Comparison of ENCODE assay signal across 1 cellular context in the genomic region with DNA sequence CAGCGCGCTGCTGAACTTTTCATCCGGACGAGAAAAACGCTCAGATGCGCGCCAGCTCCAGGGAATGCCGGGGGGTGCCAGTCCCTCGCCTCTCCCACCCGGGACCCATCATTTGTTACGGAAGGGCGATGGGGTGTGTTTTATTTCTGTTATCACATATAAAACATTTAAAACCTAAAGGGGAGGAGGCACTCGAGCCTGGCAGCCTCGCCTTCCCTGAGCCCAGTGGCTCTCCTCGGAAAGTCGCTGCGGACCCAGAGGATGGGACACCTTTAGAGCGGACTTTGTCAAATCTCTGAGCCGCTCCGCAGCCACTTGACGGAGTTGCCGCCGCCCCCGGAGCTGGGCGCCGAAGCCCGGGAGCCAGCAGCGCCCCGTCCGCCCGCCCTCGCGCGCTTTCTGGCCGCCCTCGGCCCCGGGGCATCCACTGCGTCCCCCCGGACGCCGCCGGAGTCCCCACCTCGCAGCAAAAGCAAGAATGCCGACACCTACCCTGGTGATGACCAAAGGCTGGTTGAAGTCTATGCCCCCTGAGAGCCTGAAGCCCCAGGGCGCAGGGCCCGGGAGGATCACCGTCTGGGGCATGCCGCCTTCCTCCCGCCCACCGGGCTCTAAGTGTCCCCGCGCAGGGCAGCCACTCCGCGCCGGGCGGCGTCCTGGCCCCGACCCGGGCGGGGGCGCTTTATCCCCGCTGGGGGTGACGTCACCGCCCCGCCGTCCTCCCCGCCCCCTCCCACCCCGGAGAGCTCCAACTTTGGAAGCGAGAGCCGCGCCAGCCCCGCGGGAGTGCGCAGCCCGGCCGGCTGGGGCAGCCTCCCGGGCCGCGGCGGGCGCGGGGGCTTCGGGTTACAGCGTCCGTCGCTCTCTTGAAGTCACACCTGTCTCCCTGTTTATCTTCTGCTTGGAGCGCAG.
TF ChIP-seq lines count a peak whose summit lies in the region.

A gene with protein sequence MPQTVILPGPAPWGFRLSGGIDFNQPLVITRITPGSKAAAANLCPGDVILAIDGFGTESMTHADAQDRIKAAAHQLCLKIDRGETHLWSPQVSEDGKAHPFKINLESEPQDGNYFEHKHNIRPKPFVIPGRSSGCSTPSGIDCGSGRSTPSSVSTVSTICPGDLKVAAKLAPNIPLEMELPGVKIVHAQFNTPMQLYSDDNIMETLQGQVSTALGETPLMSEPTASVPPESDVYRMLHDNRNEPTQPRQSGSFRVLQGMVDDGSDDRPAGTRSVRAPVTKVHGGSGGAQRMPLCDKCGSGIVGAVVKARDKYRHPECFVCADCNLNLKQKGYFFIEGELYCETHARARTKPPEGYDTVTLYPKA (minus strand): TSS at position 658 of the 912 bp plus-strand sequence. CDS start 73 bp downstream, at position 585.

TF ChIP-seq in GM23338, 12 proteins besides CTCF, POLR2A, EP300 and RAD21 (continued from another document):
- TF ChIP-seq ZNF114 (CRISPR knock-in tag; IDR thresholded peaks at IDR 0.05), result no peak
- TF ChIP-seq, protein P1, sequence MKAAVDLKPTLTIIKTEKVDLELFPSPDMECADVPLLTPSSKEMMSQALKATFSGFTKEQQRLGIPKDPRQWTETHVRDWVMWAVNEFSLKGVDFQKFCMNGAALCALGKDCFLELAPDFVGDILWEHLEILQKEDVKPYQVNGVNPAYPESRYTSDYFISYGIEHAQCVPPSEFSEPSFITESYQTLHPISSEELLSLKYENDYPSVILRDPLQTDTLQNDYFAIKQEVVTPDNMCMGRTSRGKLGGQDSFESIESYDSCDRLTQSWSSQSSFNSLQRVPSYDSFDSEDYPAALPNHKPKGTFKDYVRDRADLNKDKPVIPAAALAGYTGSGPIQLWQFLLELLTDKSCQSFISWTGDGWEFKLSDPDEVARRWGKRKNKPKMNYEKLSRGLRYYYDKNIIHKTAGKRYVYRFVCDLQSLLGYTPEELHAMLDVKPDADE (IDR thresholded peaks at IDR 0.05), result no peak
